29 cellular contexts compared by ENCODE assay signal in genomic region chr6:41345901-41346300, GRCh38. TPM values are rescaled to one million over a fixed set of nuclear protein-coding genes. Genes with fewer than 3 reads are reported as not detected.
DNase-seq lines count a peak whose midpoint lies in the region; ATAC-seq and TF ChIP-seq lines count a peak whose summit lies in the region.
"Had no signal": no experiment of that assay in that cellular context is flagged by ENCODE, and none has a peak within 500 bp of the region (broad histone marks: within the 10 kb centered on the region; RNA-seq: fewer than 3 reads in every experiment).

No MANE protein-coding gene starts in this region.

- 91 to 97% methylated on average over 8 of the region's 8 CpGs for WGBS in lung, 2 donors

- H3K36me3 ChIP-seq in lung (ENCODE audit: control insufficient read depth in 2 of 2, insufficient read depth in 2 of 2, low read length in 2 of 2) (no peaks in the 10 kb centered on the region), MM.1S (replicated peaks; ENCODE audit: insufficient read depth, low read length) (no peaks in the 10 kb centered on the region)
- H3K36me3 ChIP-seq: BE2C, MG63, tibial nerve had no signal

- no peaks in the 10 kb centered on the region for H3K27me3 Mint-ChIP-seq in activated naive CD8-positive, alpha-beta T cell
- peaks cover 7% of the 10 kb centered on the region for H3K27me3 Mint-ChIP-seq in activated naive CD8-positive, alpha-beta T cell treated with anti-CD3 and anti-CD28 coated beads, Interleukin-2, amount 50 U/mL, for 24 hours
- H3K27me3 Mint-ChIP-seq in T-helper 17 cell, result peaks cover 26% of the 10 kb centered on the region
- H3K27me3 Mint-ChIP-seq in type B pancreatic cell, result peaks cover 49% of the 10 kb centered on the region

- H3K9me2 ChIP-seq in MM.1S (replicated peaks; ENCODE audit: insufficient read depth, low read length), result no peaks in the 10 kb centered on the region
- H3K9me2 ChIP-seq: SK-N-SH had no signal

- H3K9me3 ChIP-seq in T-helper 17 cell (ENCODE audit: control insufficient read depth, low read length, poor library complexity, severe bottlenecking) (no peaks in the 10 kb centered on the region), lung (ENCODE audit: control insufficient read depth in 2 of 2, insufficient read depth in 1 of 2, low read length in 1 of 2) (peaks cover 0 to 3% of the 10 kb centered on the region in 2 donors), MM.1S (replicated peaks; ENCODE audit: insufficient read depth, low read length) (no peaks in the 10 kb centered on the region)
- H3K9me3 ChIP-seq: BE2C, MG63, SK-N-SH, tibial nerve had no signal

- no peak for ATAC-seq in activated naive CD8-positive, alpha-beta T cell treated with anti-CD3 and anti-CD28 coated beads, Interleukin-2, amount 50 U/mL, for 24 hours
- no peak for ATAC-seq in T-helper 17 cell
- ATAC-seq in lung (ENCODE audit: insufficient read depth, low FRiP score), result no peak
- ATAC-seq: PC-3, Right ventricle myocardium inferior, sciatic nerve had no signal

- H3K4me1 Mint-ChIP-seq in activated naive CD8-positive, alpha-beta T cell (ENCODE audit: low read depth), result peaks cover 33% of the 10 kb centered on the region
- peaks cover 22% of the 10 kb centered on the region for H3K4me1 Mint-ChIP-seq in activated naive CD8-positive, alpha-beta T cell treated with anti-CD3 and anti-CD28 coated beads, Interleukin-2, amount 50 U/mL, for 24 hours
- H3K4me1 Mint-ChIP-seq in T-helper 17 cell, result peaks cover 27% of the 10 kb centered on the region
- H3K4me1 Mint-ChIP-seq in type B pancreatic cell (ENCODE audit: unreplicated experiment), result peaks cover 14% of the 10 kb centered on the region
- H3K4me1 Mint-ChIP-seq: endodermal cell had no signal

- peak overlapping the region; percentile 32 for H3K4me3 Mint-ChIP-seq in activated naive CD8-positive, alpha-beta T cell
- H3K4me3 Mint-ChIP-seq in activated naive CD8-positive, alpha-beta T cell treated with anti-CD3 and anti-CD28 coated beads, Interleukin-2, amount 50 U/mL, for 24 hours, result no peak overlapping the region
- H3K4me3 Mint-ChIP-seq in T-helper 17 cell, result no peak overlapping the region
- no peak overlapping the region for H3K4me3 Mint-ChIP-seq in type B pancreatic cell
- H3K4me3 Mint-ChIP-seq: endodermal cell, memory B cell had no signal

- H3K4me2 ChIP-seq in MM.1S (ENCODE audit: low read depth, low read length), result no peak overlapping the region
- H3K4me2 ChIP-seq: SK-N-SH had no signal

- no peak overlapping the region for H3K4me3 ChIP-seq in lung
- H3K4me3 ChIP-seq in MM.1S (ENCODE audit: low read length), result no peak overlapping the region
- H3K4me3 ChIP-seq: MG63, tibial nerve had no signal

- H3K9me3 Mint-ChIP-seq in activated naive CD8-positive, alpha-beta T cell (ENCODE audit: low read depth), result peaks cover 4% of the 10 kb centered on the region
- H3K9me3 Mint-ChIP-seq in activated naive CD8-positive, alpha-beta T cell treated with anti-CD3 and anti-CD28 coated beads, Interleukin-2, amount 50 U/mL, for 24 hours, result peaks cover 10% of the 10 kb centered on the region
- peaks cover 17% of the 10 kb centered on the region for H3K9me3 Mint-ChIP-seq in type B pancreatic cell

- H3F3A ChIP-seq in MM.1S (ENCODE audit: insufficient read depth, low read length), result no peaks in the 10 kb centered on the region

- H3K9ac ChIP-seq in MM.1S (ENCODE audit: low read length), result no peak overlapping the region
- H3K9ac ChIP-seq: SK-N-SH had no signal

- H2AFZ ChIP-seq in MM.1S (ENCODE audit: low read length), result no peak overlapping the region

- no peak overlapping the region for H3K27ac Mint-ChIP-seq in activated naive CD8-positive, alpha-beta T cell
- no peak overlapping the region for H3K27ac Mint-ChIP-seq in activated naive CD8-positive, alpha-beta T cell treated with anti-CD3 and anti-CD28 coated beads, Interleukin-2, amount 50 U/mL, for 24 hours
- H3K27ac Mint-ChIP-seq in T-helper 17 cell (peak overlapping the region; percentile 93), type B pancreatic cell (no peak overlapping the region)
- H3K27ac Mint-ChIP-seq: endodermal cell, memory B cell, progenitor cell of endocrine pancreas had no signal

- no peak overlapping the region for H3K27ac ChIP-seq in lung (ENCODE audit: low read depth in 1 of 2, low read length in 1 of 2)
- H3K27ac ChIP-seq in MM.1S (ENCODE audit: low read length), result no peak overlapping the region
- H3K27ac ChIP-seq: HL-60, tibial nerve had no signal

- no peaks in the 10 kb centered on the region for H3K4me1 ChIP-seq in lung (ENCODE audit: control insufficient read depth in 2 of 2, insufficient read depth in 2 of 2, low read length in 2 of 2)
- H3K4me1 ChIP-seq in MM.1S (ENCODE audit: low read length), result no peaks in the 10 kb centered on the region
- H3K4me1 ChIP-seq: BE2C, tibial nerve had no signal

- H3K79me2 ChIP-seq in MM.1S (ENCODE audit: low read length), result no peaks in the 10 kb centered on the region

- TF ChIP-seq CTCF in lung (IDR thresholded peaks at IDR 0.05; ENCODE audit: control extremely low read depth, extremely low read depth) (no peak), type B pancreatic cell (conservative IDR thresholded peaks at IDR 0.05) (no peak), MM.1S (IDR thresholded peaks at IDR 0.05; ENCODE audit: low read length) (no peak)

- DNase-seq in activated naive CD8-positive, alpha-beta T cell treated with anti-CD3 and anti-CD28 coated beads, Interleukin-2, amount 50 U/mL, for 24 hours, result no peak
- DNase-seq in T-helper 17 cell (no peak), lung (ENCODE audit: low spot score) (peak; percentile 20), type B pancreatic cell (ENCODE audit: extremely low spot score, unreplicated experiment) (peak; percentile 16), NCI-H146 treated with DMSO at 0.1 percent for 48 hours (lab: John Stamatoyannopoulos, UW; ENCODE audit: unreplicated experiment) (no peak), MM.1S (no peak)
- DNase-seq: activated CD4-positive, alpha-beta T cell treated with anti-CD3 and anti-CD28 coated beads for 48 hours; BE2C; caudate nucleus; cortex of kidney; endodermal cell; HCEC 1CT; KBM-7; MG63; NCI-H2029 treated with DMSO at 0.1 percent for 48 hours; NCI-H526; PC-3; SK-N-SH; stimulated activated CD8-positive, alpha-beta memory T cell treated with anti-CD3 and anti-CD28 coated beads, Interleukin-4, amount 100 ng/mL, for 48 hours; T-helper 9 cell had no signal

- H3K27me3 ChIP-seq in lung (ENCODE audit: control insufficient read depth, insufficient read depth) (no peaks in the 10 kb centered on the region), MM.1S (replicated peaks; ENCODE audit: insufficient read depth, low read length) (no peaks in the 10 kb centered on the region)
- H3K27me3 ChIP-seq: MG63 had no signal

- peaks cover 3% of the 10 kb centered on the region for H3K36me3 Mint-ChIP-seq in activated naive CD8-positive, alpha-beta T cell
- no peaks in the 10 kb centered on the region for H3K36me3 Mint-ChIP-seq in activated naive CD8-positive, alpha-beta T cell treated with anti-CD3 and anti-CD28 coated beads, Interleukin-2, amount 50 U/mL, for 24 hours (ENCODE audit: low read depth)
- no peaks in the 10 kb centered on the region for H3K36me3 Mint-ChIP-seq in T-helper 17 cell (ENCODE audit: low read depth)
- no peaks in the 10 kb centered on the region for H3K36me3 Mint-ChIP-seq in type B pancreatic cell

- no peaks in the 10 kb centered on the region for H4K20me1 ChIP-seq in MM.1S (ENCODE audit: insufficient read depth, low read length)

RNA-seq across cellular contexts. Expression of gene NCR2, which starts 10.5 kb away (rescaled TPM):
- total RNA-seq in T-helper 17 cell, result not detected
- not detected for total RNA-seq in lung
- not detected for polyA plus RNA-seq in lung
- not detected in 2 replicates for total RNA-seq in type B pancreatic cell (ENCODE audit: low replicate concordance)
- total RNA-seq: activated naive CD4-positive, alpha-beta T cell treated with anti-CD3 and anti-CD28 coated beads, Interleukin-2, amount 50 U/mL, for 72 hours; endodermal cell; PC-3; progenitor cell of endocrine pancreas; Right ventricle myocardium inferior; sciatic nerve; tibial nerve had no signal
- polyA plus RNA-seq: esophagus, SK-N-SH had no signal

RNA-seq across cellular contexts. Expression of gene TREM1, which starts 59.4 kb away (rescaled TPM):
- total RNA-seq in T-helper 17 cell (10 to 100 TPM in 1 of 2 donors, 1 to 10 TPM in 1; 4.1 to 17.6 TPM), lung (100 to 1,000 TPM in 1 of 2 donors, 10 to 100 TPM in 1; 17.4 to 110 TPM), type B pancreatic cell (ENCODE audit: low replicate concordance) (not detected in 2 replicates)
- 100 to 1,000 TPM in 1 of 2 donors, 10 to 100 TPM in 1; 54.7 to 112 TPM for polyA plus RNA-seq in lung
- total RNA-seq: endodermal cell, progenitor cell of endocrine pancreas had no signal
- polyA plus RNA-seq: SK-N-SH had no signal

Comparison
In these comparisons a context has a peak if more than half of its experiments do, and no peak if none do; other contexts are left out.
1. DNase-seq: peak in lung (single experiment) and type B pancreatic cell (single experiment); none in activated naive CD8-positive, alpha-beta T cell treated with anti-CD3 and anti-CD28 coated beads, Interleukin-2, amount 50 U/mL, for 24 hours (single experiment), T-helper 17 cell (0 of 3), NCI-H146 treated with DMSO at 0.1 percent for 48 hours (single experiment) and MM.1S (single experiment).